Comparison of ENCODE assay signal across 16 cellular contexts in the genomic region with DNA sequence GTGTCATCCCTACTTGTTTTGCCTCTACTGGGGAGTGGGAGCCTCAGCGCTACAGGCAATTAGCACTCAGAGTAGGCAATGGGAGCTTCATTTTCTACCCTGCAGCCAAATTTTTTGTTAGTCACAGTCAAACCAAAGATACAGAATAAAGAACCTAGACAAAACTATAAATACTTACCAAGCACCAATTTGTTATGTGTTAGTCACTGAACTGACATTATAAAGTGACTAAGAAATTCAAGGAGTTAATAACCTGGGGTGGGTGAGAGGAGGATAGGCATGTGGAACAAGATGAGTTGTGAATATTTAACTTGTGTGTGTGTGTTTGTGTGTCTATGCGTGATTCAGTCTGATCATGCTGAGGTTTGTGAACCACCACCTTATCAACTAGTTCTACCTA.
"Had no signal": no experiment of that assay in that cellular context is flagged by ENCODE, and none has a peak within 500 bp of the region (broad histone marks: within the 10 kb centered on the region; RNA-seq: fewer than 3 reads in every experiment).

No MANE protein-coding gene starts in this region.

- ATAC-seq: activated CD8-positive, alpha-beta T cell treated with anti-CD3 and anti-CD28 coated beads, Interleukin-2, amount 10 ng/mL, durations not matched to agents 7 days and 5 days; heart right ventricle; left lung; naive thymus-derived CD4-positive, alpha-beta T cell; upper lobe of right lung had no signal

- H3K4me3 ChIP-seq: coronary artery, heart right ventricle, left lung, lung, right atrium auricular region, thyroid gland, upper lobe of right lung had no signal

- DNase-seq: activated CD4-positive, alpha-beta T cell treated with anti-CD3 and anti-CD28 coated beads for 1 hour; activated CD4-positive, alpha-beta T cell treated with anti-CD3 and anti-CD28 coated beads, Interleukin-2, amount 50 U/mL, for 1 hour; activated CD8-positive, alpha-beta T cell treated with anti-CD3 and anti-CD28 coated beads, Interleukin-2, amount 10 ng/mL, durations not matched to agents 7 days and 5 days; activated gamma-delta T cell treated with Interleukin-2 at 50 U/mL for 16 hours; aorta; heart right ventricle; left lung; naive thymus-derived CD4-positive, alpha-beta T cell; stimulated activated CD4-positive, alpha-beta T cell treated with anti-CD3 and anti-CD28 coated beads, Interleukin-4, amount 100 ng/mL, for 4 hours; substantia nigra; T-helper 1 cell; thyroid gland; upper lobe of right lung had no signal
